In genomic region chr19:7636691-7637373, GRCh38 we compare ENCODE assay signal across 8 cellular contexts. TPM values are rescaled to one million over a fixed set of nuclear protein-coding genes. Genes with fewer than 3 reads are reported as not detected.
DNase-seq lines count a peak whose midpoint lies in the region; ATAC-seq and TF ChIP-seq lines count a peak whose summit lies in the region.

Gene STXBP2, plus strand, starts transcription at chr19:7637110. Its CDS starts 40 bp downstream, at chr19:7637150.

- peaks cover 22% of the 10 kb centered on the region for H3K36me3 ChIP-seq in NT2/D1 (ENCODE audit: insufficient read depth, insufficient read length, low read length)
- peaks cover 0 to 22% (median 8%) of the 10 kb centered on the region in 3 donors for H3K36me3 ChIP-seq in esophagus squamous epithelium
- H3K36me3 ChIP-seq in neural progenitor cell, result no peaks in the 10 kb centered on the region
- H3K36me3 ChIP-seq in thymus (ENCODE audit: control insufficient read depth, insufficient read depth), result peaks cover 34% of the 10 kb centered on the region

- peak within 1 kb of the TSS; percentile 84 for H3K4me2 ChIP-seq in neural progenitor cell

- DNase-seq in NCI-H524 (lab: John Stamatoyannopoulos, UW), result peak; percentile 15 to 54
- DNase-seq in NCI-H524 treated with DMSO at 0.1 percent for 48 hours (lab: John Stamatoyannopoulos, UW), result no peak
- peak; percentile 60 for DNase-seq in NT2/D1 (ENCODE audit: low read depth, low spot score)
- peak; percentile 98 for DNase-seq in activated T-cell treated with anti-CD3 and anti-CD28 coated beads, Interleukin-2, amount 50 U/mL, for 1 hour
- DNase-seq in esophagus squamous epithelium (lab: John Stamatoyannopoulos, UW), result peak; percentile 40
- peak; percentile 89 for DNase-seq in neural progenitor cell (ENCODE audit: low spot score)

- peaks cover 22% of the 10 kb centered on the region for H3F3A ChIP-seq in neural progenitor cell (ENCODE audit: low read depth)

- H3K9me3 Mint-ChIP-seq in neural progenitor cell, result no peaks in the 10 kb centered on the region

- WGBS in esophagus squamous epithelium, 2 donors, result 13% methylated on average over 17 of the region's 61 CpGs; no CpG with 5 or more reads in 1 of the 2 donors
- 5% methylated on average over 61 of the region's 61 CpGs for WGBS in thymus

- H3K27me3 ChIP-seq in NT2/D1 (ENCODE audit: insufficient read depth, insufficient read length) (peaks cover 32% of the 10 kb centered on the region), esophagus squamous epithelium (peaks cover 0 to 42% (median 0%) of the 10 kb centered on the region in 4 donors), neural progenitor cell (peaks cover 26% of the 10 kb centered on the region), thymus (ENCODE audit: control insufficient read depth, insufficient read depth) (no peaks in the 10 kb centered on the region)

- intact Hi-C loops in esophagus squamous epithelium (cut with DNase I), result no loop called here

- H3K9ac ChIP-seq in NT2/D1 (ENCODE audit: insufficient read length, low read depth) (peak within 1 kb of the TSS; percentile 91), neural progenitor cell (peak within 1 kb of the TSS; percentile 15)

- H3K27me3 Mint-ChIP-seq in neural progenitor cell (ENCODE audit: insufficient read depth, low read depth), result peaks cover 19% of the 10 kb centered on the region

- no peaks in the 10 kb centered on the region for H4K20me1 ChIP-seq in neural progenitor cell (ENCODE audit: low read depth)

- TF ChIP-seq POLR2A in esophagus squamous epithelium (IDR thresholded peaks at IDR 0.05), result peak in 1 of 4 donors; percentile 77

- H3K79me2 ChIP-seq in neural progenitor cell (ENCODE audit: low read depth), result peaks cover 3% of the 10 kb centered on the region

- TF ChIP-seq CTCF in esophagus squamous epithelium (IDR thresholded peaks at IDR 0.05) (peak in 4 of 6 experiments; percentile 14 to 46 (median 39)), neural progenitor cell (IDR thresholded peaks at IDR 0.05) (no peak)

- ATAC-seq in HG03442 (IDR thresholded peaks at IDR 0.05; ENCODE audit: unreplicated experiment), result peak; percentile 62

- H3K4me1 ChIP-seq in NT2/D1 (ENCODE audit: insufficient read depth, insufficient read length) (peaks cover 9% of the 10 kb centered on the region), esophagus squamous epithelium (peaks cover 0 to 38% (median 0%) of the 10 kb centered on the region in 3 donors), neural progenitor cell (no peaks in the 10 kb centered on the region), thymus (ENCODE audit: control insufficient read depth, insufficient read depth, low read length) (peaks cover 34% of the 10 kb centered on the region)

- H3K9me3 ChIP-seq in NT2/D1 (ENCODE audit: insufficient read depth, low read length) (no peaks in the 10 kb centered on the region), esophagus squamous epithelium (no peaks in the 10 kb centered on the region), neural progenitor cell (ENCODE audit: low read depth) (no peaks in the 10 kb centered on the region), thymus (ENCODE audit: control insufficient read depth) (no peaks in the 10 kb centered on the region)

- H3K4me1 Mint-ChIP-seq in neural progenitor cell, result no peaks in the 10 kb centered on the region

- H3K27ac ChIP-seq in esophagus squamous epithelium (peak within 1 kb of the TSS; percentile 87 to 93 (median 90)), neural progenitor cell (no peak within 1 kb of the TSS), thymus (ENCODE audit: low read depth) (peak within 1 kb of the TSS; percentile 92)

- peak within 1 kb of the TSS; percentile 81 for H3K4me3 ChIP-seq in NT2/D1 (ENCODE audit: insufficient read length, low read depth)
- H3K4me3 ChIP-seq in esophagus squamous epithelium, result peak within 1 kb of the TSS; percentile 73 to 87 (median 82)
- peak within 1 kb of the TSS; percentile 63 for H3K4me3 ChIP-seq in neural progenitor cell
- peak within 1 kb of the TSS; percentile 86 for H3K4me3 ChIP-seq in thymus (ENCODE audit: low read length)

- H2AFZ ChIP-seq in neural progenitor cell (replicated peaks), result peak within 1 kb of the TSS; percentile 60

- peak within 1 kb of the TSS; percentile 42 for H3K4me3 Mint-ChIP-seq in neural progenitor cell

- H3K27ac Mint-ChIP-seq in neural progenitor cell, result no peak within 1 kb of the TSS

- H3K36me3 Mint-ChIP-seq in neural progenitor cell, result no peaks in the 10 kb centered on the region

RNA-seq across cellular contexts. Expression of gene STXBP2, which starts in this region (rescaled TPM):
- total RNA-seq in esophagus squamous epithelium (10 to 100 TPM; 44.7 to 76.6 (median 55.2) TPM), neural progenitor cell (ENCODE audit: low replicate concordance) (12.7 and 21.9 TPM in 2 replicates)
- polyA plus RNA-seq in thymus, result 140 TPM
